ENCODE assay signal across 24 cellular contexts in genomic region chr4:53314257-53314656, GRCh38.
"Had no signal": no experiment of that assay in that cellular context is flagged by ENCODE, and none has a peak within 500 bp of the region (broad histone marks: within the 10 kb centered on the region; RNA-seq: fewer than 3 reads in every experiment).

No MANE protein-coding gene starts in this region.

- H3K4me3 ChIP-seq: SJSA1 had no signal

- H3K27me3 ChIP-seq: SJSA1 had no signal

- H3K4me1 ChIP-seq: SJSA1 had no signal

- DNase-seq: activated CD4-positive, alpha-beta memory T cell treated with anti-CD3 and anti-CD28 coated beads, Interleukin-2, amount 10 ng/mL, durations not matched to agents 7 days and 5 days; activated CD4-positive, alpha-beta T cell treated with anti-CD3 and anti-CD28 coated beads for 1 hour; activated CD4-positive, alpha-beta T cell treated with anti-CD3 and anti-CD28 coated beads for 48 hours; activated CD4-positive, CD25-positive, alpha-beta regulatory T cell; activated CD8-positive, alpha-beta memory T cell treated with anti-CD3 and anti-CD28 coated beads for 24 hours; activated CD8-positive, alpha-beta memory T cell treated with anti-CD3 and anti-CD28 coated beads, Interleukin-2, amount 10 ng/mL, durations not matched to agents 7 days and 5 days; activated CD8-positive, alpha-beta memory T cell treated with anti-CD3 and anti-CD28 coated beads, Interleukin-2, amount 50 U/mL, for 48 hours; activated effector memory CD4-positive, alpha-beta T cell treated with Interleukin-2 at 50 U/mL for 16 hours; activated naive CD4-positive, alpha-beta T cell treated with anti-CD3 and anti-CD28 coated beads, Interleukin-2, amount 10 ng/mL, durations not matched to agents 7 days and 5 days; activated naive CD8-positive, alpha-beta T cell treated with anti-CD3 and anti-CD28 coated beads, Interleukin-2, amount 50 U/mL, for 24 hours; activated T-cell treated with anti-CD3 and anti-CD28 coated beads, Interleukin-2, amount 50 U/mL, for 48 hours; cerebellar nuclear complex; NCI-H1092 treated with DMSO at 0.1 percent for 48 hours; NCI-H187; NCI-H2081; NCI-H2171 treated with DMSO at 0.1 percent for 48 hours; NCI-H2227 treated with DMSO at 0.1 percent for 48 hours; NCI-H510A treated with DMSO at 0.1 percent for 48 hours; NCI-H774; SHP77 treated with DMSO at 0.1 percent for 48 hours; T-helper 1 cell; T1000 had no signal

- H3K27ac ChIP-seq: SJSA1, WERI-Rb-1 had no signal

- H3K36me3 ChIP-seq: SJSA1, WERI-Rb-1 had no signal

- ATAC-seq: activated CD8-positive, alpha-beta memory T cell treated with anti-CD3 and anti-CD28 coated beads, Interleukin-2, amount 10 ng/mL, durations not matched to agents 7 days and 5 days; activated naive CD8-positive, alpha-beta T cell treated with anti-CD3 and anti-CD28 coated beads, Interleukin-2, amount 50 U/mL, for 24 hours had no signal

- H3K9me3 ChIP-seq: SJSA1 had no signal
